In the genomic region with DNA sequence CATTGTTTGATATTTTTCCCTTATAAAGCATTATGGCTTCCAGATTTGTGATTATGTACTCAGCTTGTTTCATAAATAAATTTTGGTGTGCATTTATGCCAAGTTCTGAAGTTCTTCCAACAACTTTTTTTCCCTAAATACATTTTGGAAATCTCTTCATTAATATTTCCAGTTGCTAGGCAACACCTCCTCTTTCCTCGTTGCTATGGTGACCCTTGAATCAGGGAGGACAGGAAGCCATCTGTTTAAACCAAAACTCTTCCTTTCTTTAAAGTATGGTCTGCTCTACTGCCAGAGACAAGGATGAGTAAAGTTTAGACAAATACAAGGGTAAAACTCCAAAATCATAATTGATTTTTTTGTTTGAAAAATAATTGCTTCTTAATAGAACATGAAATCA, we compare ENCODE assay signal across 24 cellular contexts.
"Had no signal": no experiment of that assay in that cellular context is flagged by ENCODE, and none has a peak within 500 bp of the region (broad histone marks: within the 10 kb centered on the region; RNA-seq: fewer than 3 reads in every experiment).

No MANE protein-coding gene starts in this region.

- H3K4me1 ChIP-seq: breast epithelium, foreskin keratinocyte, lower lobe of right lung, sigmoid colon, testis, uterus had no signal

- H3K9me3 ChIP-seq: breast epithelium, sigmoid colon, testis, uterus had no signal

- H3K4me3 ChIP-seq: breast epithelium, lower lobe of right lung, sigmoid colon, smooth muscle cell, testis, uterus had no signal

- H3K4me2 ChIP-seq: smooth muscle cell had no signal

- ATAC-seq: activated T-cell treated with anti-CD3 and anti-CD28 coated beads, Interleukin-2, amount 50 U/mL, for 72 hours; foreskin keratinocyte; lower lobe of right lung; stimulated activated naive B cell treated with anti-CD40 and anti-IgM and Interleukin-4, amounts not matched to agents 10 μg/mL and 1 μg/mL and 100 μg/mL, for 72 hours had no signal

- H3K36me3 ChIP-seq: breast epithelium, lower lobe of right lung, sigmoid colon, uterus had no signal

- DNase-seq: activated CD4-positive, alpha-beta memory T cell treated with anti-CD3 and anti-CD28 coated beads for 36 hours; activated CD4-positive, alpha-beta T cell treated with anti-CD3 and anti-CD28 coated beads for 48 hours; activated effector memory CD4-positive, alpha-beta T cell treated with Interleukin-2 at 50 U/mL for 16 hours; activated naive CD4-positive, alpha-beta T cell treated with anti-CD3 and anti-CD28 coated beads for 36 hours; activated naive CD8-positive, alpha-beta T cell treated with anti-CD3 and anti-CD28 coated beads, Interleukin-2, amount 10 ng/mL, durations not matched to agents 7 days and 5 days; activated T-cell treated with anti-CD3 and anti-CD28 coated beads, Interleukin-2, amount 50 U/mL, for 72 hours; amniotic stem cell; effector memory CD4-positive, alpha-beta T cell; foreskin keratinocyte; kidney; lower lobe of right lung; naive B cell; occipital lobe; posterior cingulate gyrus; sigmoid colon; stimulated activated CD4-positive, alpha-beta T cell treated with anti-CD3 and anti-CD28 coated beads, Interleukin-15, amount 100 ng/mL, for 24 hours; stimulated activated CD4-positive, alpha-beta T cell treated with anti-CD3 and anti-CD28 coated beads, Interleukin-2, amount 100 ng/mL, for 48 hours; stimulated activated CD8-positive, alpha-beta memory T cell treated with anti-CD3 and anti-CD28 coated beads, Interleukin-4, amount 100 ng/mL, for 48 hours; stimulated activated naive B cell treated with anti-CD40 and anti-IgM and Interleukin-4, amounts not matched to agents 10 μg/mL and 1 μg/mL and 100 μg/mL, for 72 hours; testis; trophoblast cell; uterus had no signal

- H3K27me3 ChIP-seq: breast epithelium, foreskin keratinocyte, sigmoid colon, testis, uterus had no signal

- H3K27ac ChIP-seq: breast epithelium, foreskin keratinocyte, lower lobe of right lung, sigmoid colon, testis, uterus had no signal
